Comparison of ENCODE assay signal across 27 cellular contexts in the genomic region with DNA sequence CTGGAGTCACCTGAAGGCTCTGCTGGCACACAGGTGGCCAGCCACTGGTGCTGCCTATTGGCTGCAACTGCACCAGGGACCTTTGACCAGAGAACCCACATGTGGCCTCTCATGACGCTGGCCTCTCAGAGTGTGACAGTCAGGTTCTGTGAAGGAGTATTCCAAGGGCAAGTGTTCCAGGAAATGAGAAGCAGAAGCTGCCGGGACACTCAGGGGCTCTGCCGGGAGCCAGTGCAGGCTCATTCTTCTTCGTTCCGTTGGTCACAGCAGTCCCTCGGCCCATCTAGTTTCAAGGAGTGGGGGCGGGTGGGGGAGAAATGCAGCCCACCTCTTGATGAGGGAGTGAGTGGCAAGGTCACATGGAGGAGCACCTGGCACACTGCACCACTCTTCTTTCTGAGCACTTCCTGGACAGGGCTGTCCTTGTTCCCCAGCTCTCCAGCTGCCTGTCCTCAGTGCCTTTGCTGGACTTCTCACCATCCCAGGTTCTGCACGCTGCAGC.
DNase-seq lines count a peak whose midpoint lies in the region; ATAC-seq and TF ChIP-seq lines count a peak whose summit lies in the region.
"Had no signal": no experiment of that assay in that cellular context is flagged by ENCODE, and none has a peak within 500 bp of the region (broad histone marks: within the 10 kb centered on the region; RNA-seq: fewer than 3 reads in every experiment).

No MANE protein-coding gene starts in this region.

- H3K9ac ChIP-seq in colonic mucosa (ENCODE audit: low read depth in 2 of 2, low read length in 2 of 2): no peak overlapping the region

- TF ChIP-seq CTCF in colonic mucosa (IDR thresholded peaks at IDR 0.05) (no peak), right lobe of liver (IDR thresholded peaks at IDR 0.05) (no peak), spleen (IDR thresholded peaks at IDR 0.05 in 8 of 11, conservative IDR thresholded peaks at IDR 0.05 in 3 of 11) (no peak)

- H3K36me3 ChIP-seq in colonic mucosa: no peaks in the 10 kb centered on the region
- H3K36me3 ChIP-seq in right lobe of liver: no peaks in the 10 kb centered on the region
- no peaks in the 10 kb centered on the region for H3K36me3 ChIP-seq in spleen
- H3K36me3 ChIP-seq: heart right ventricle, tibial artery had no signal

- H3K4me3 ChIP-seq in colonic mucosa: no peak overlapping the region
- no peak overlapping the region for H3K4me3 ChIP-seq in right lobe of liver
- H3K4me3 ChIP-seq in spleen: no peak overlapping the region
- H3K4me3 ChIP-seq: heart right ventricle, PC-9, tibial artery had no signal

- DNase-seq in HT-29 (ENCODE audit: low spot score) (peak; percentile 5), colonic mucosa (peak; percentile 73), right lobe of liver (peak; percentile 69 to 91 (median 86)), spleen (peak; percentile 61), hepatic stellate cell (ENCODE audit: low spot score) (no peak)
- DNase-seq: activated CD4-positive, alpha-beta memory T cell treated with anti-CD3 and anti-CD28 coated beads, Interleukin-2, amount 10 ng/mL, durations not matched to agents 7 days and 5 days; activated CD4-positive, CD25-positive, alpha-beta regulatory T cell; activated gamma-delta T cell treated with Interleukin-2 at 50 U/mL for 16 hours; activated T-cell treated with anti-CD3 and anti-CD28 coated beads, Interleukin-2, amount 50 U/mL, for 24 hours; CD4-positive, alpha-beta T cell; DMS 273 treated with DMSO at 0.1 percent for 48 hours; effector CD8-positive, alpha-beta T cell; erythroblast; foreskin fibroblast; heart right ventricle; KBM-7; mammary epithelial cell; MM.1S; NCI-H1436; NK-92 treated with Interleukin-12 subunit alpha and Interleukin-12 subunit beta, amount 100 ng/mL, for 24 hours; occipital lobe; PC-9; SIG-M5; stimulated activated naive CD4-positive, alpha-beta T cell treated with Interleukin-2 at 50 U/mL for 16 hours; tibial artery had no signal

- H3K9me3 ChIP-seq in colonic mucosa (no peaks in the 10 kb centered on the region), right lobe of liver (no peaks in the 10 kb centered on the region), spleen (no peaks in the 10 kb centered on the region)
- H3K9me3 ChIP-seq: heart right ventricle, tibial artery had no signal

- peaks cover 14% of the 10 kb centered on the region for H3K4me1 ChIP-seq in colonic mucosa
- peaks cover 0 to 33% (median 8%) of the 10 kb centered on the region in 4 donors for H3K4me1 ChIP-seq in right lobe of liver
- H3K4me1 ChIP-seq in spleen: peaks cover 5 to 34% (median 17%) of the 10 kb centered on the region in 6 donors
- H3K4me1 ChIP-seq: tibial artery had no signal

- TF ChIP-seq POLR2A in right lobe of liver (IDR thresholded peaks at IDR 0.05) (peak; percentile 40), spleen (IDR thresholded peaks at IDR 0.05) (no peak)

- no CpG with 5 or more reads among the region's 8 CpGs for WGBS in right lobe of liver (ENCODE audit: insufficient coverage, low coverage, low lambda C conversion rate, missing lambda C conversion rate)
- WGBS in spleen, 5 donors: 51 to 66% (median 59%) methylated on average over 4 to 8 of the region's 8 CpGs

- intact Hi-C loops in colonic mucosa (cut with DNase I) (no loop called here), right lobe of liver (cut with DNase I) (no loop called here), spleen (cut with DNase I; ENCODE audit: low total_unique reads) (no loop called here)

- H3K27me3 ChIP-seq in colonic mucosa: no peaks in the 10 kb centered on the region
- H3K27me3 ChIP-seq in right lobe of liver: no peaks in the 10 kb centered on the region
- peaks cover 0 to 15% (median 0%) of the 10 kb centered on the region in 7 donors for H3K27me3 ChIP-seq in spleen (replicated peaks in 1 of 7)
- H3K27me3 ChIP-seq: heart right ventricle, tibial artery had no signal

- H3K27ac ChIP-seq in colonic mucosa: peak overlapping the region; percentile 42
- peak overlapping the region in 2 of 3 donors; percentile 77 to 82 for H3K27ac ChIP-seq in right lobe of liver
- peak overlapping the region in 2 of 8 donors; percentile 57 to 59 for H3K27ac ChIP-seq in spleen
- H3K27ac ChIP-seq: heart right ventricle, PC-9, tibial artery had no signal

- ATAC-seq in right lobe of liver (peak; percentile 84 to 90 (median 88)), HG03457 (IDR thresholded peaks at IDR 0.05; ENCODE audit: unreplicated experiment) (no peak), HG02588 (IDR thresholded peaks at IDR 0.05; ENCODE audit: unreplicated experiment) (no peak)

Comparison
In these comparisons a context has a peak if more than half of its experiments do, and no peak if none do; other contexts are left out.
1. ATAC-seq: peak in right lobe of liver (4 of 4); none in HG03457 (single experiment) and HG02588 (single experiment).